In genomic region chr11:102451693-102452460, GRCh38 we compare ENCODE assay signal across 1 cellular context.
TF ChIP-seq lines count a peak whose summit lies in the region.

No MANE protein-coding gene starts in this region.

TF ChIP-seq in GM12878, 131 proteins besides CTCF, POLR2A, EP300 and RAD21 (continued from another document):
- TF ChIP-seq, protein P1, sequence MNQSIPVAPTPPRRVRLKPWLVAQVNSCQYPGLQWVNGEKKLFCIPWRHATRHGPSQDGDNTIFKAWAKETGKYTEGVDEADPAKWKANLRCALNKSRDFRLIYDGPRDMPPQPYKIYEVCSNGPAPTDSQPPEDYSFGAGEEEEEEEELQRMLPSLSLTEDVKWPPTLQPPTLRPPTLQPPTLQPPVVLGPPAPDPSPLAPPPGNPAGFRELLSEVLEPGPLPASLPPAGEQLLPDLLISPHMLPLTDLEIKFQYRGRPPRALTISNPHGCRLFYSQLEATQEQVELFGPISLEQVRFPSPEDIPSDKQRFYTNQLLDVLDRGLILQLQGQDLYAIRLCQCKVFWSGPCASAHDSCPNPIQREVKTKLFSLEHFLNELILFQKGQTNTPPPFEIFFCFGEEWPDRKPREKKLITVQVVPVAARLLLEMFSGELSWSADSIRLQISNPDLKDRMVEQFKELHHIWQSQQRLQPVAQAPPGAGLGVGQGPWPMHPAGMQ (IDR thresholded peaks at IDR 0.05; ENCODE audit: borderline replicate concordance) = no peak
- TF ChIP-seq CREM (IDR thresholded peaks at IDR 0.05; ENCODE audit: low read depth) (0 out of 2 replicates have a peak, but pooled peaks have one; percentile 33), POU2F2 (IDR thresholded peaks at IDR 0.05; ENCODE audit: borderline replicate concordance, low read depth, low read length) (peak; percentile 35; the same call in 1 of the 3 replicates), NFXL1 (IDR thresholded peaks at IDR 0.05; ENCODE audit: borderline replicate concordance) (no peak), MXI1 (IDR thresholded peaks at IDR 0.05; ENCODE audit: low read depth, low read length) (peak; percentile 88), NBN (IDR thresholded peaks at IDR 0.05) (peak; percentile 6; the same call in 1 of the 2 replicates)
- TF ChIP-seq, protein P2, sequence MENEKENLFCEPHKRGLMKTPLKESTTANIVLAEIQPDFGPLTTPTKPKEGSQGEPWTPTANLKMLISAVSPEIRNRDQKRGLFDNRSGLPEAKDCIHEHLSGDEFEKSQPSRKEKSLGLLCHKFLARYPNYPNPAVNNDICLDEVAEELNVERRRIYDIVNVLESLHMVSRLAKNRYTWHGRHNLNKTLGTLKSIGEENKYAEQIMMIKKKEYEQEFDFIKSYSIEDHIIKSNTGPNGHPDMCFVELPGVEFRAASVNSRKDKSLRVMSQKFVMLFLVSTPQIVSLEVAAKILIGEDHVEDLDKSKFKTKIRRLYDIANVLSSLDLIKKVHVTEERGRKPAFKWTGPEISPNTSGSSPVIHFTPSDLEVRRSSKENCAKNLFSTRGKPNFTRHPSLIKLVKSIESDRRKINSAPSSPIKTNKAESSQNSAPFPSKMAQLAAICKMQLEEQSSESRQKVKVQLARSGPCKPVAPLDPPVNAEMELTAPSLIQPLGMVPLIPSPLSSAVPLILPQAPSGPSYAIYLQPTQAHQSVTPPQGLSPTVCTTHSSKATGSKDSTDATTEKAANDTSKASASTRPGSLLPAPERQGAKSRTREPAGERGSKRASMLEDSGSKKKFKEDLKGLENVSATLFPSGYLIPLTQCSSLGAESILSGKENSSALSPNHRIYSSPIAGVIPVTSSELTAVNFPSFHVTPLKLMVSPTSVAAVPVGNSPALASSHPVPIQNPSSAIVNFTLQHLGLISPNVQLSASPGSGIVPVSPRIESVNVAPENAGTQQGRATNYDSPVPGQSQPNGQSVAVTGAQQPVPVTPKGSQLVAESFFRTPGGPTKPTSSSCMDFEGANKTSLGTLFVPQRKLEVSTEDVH (IDR thresholded peaks at IDR 0.05; ENCODE audit: low read depth, partially characterized antibody) = no peak
